ENCODE assay signal across 8 cellular contexts in the genomic region with DNA sequence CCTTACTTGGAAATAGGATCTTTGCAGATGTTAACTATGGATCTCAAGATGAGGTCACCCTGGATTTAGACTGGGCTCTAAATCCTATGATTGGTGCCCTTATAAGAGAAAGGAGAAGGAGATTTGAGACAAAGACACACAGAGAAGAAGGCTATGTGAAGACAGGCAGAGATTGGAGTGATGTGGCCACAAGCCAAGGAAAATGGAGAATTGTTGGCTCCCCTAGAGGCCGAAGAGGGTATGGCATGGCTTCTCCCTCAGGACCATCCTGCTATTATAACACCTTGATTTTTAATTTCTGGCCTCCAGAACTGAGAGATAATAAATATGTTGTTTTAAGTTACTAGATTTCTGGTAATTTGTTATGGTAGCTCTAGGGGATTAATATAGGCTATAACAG. TPM values are rescaled to one million over a fixed set of nuclear protein-coding genes. Genes with fewer than 3 reads are reported as not detected.
DNase-seq lines count a peak whose midpoint lies in the region; ATAC-seq and TF ChIP-seq lines count a peak whose summit lies in the region.

No MANE protein-coding gene starts in this region.

- H3K27ac Mint-ChIP-seq in stimulated activated naive CD8-positive, alpha-beta T cell treated with anti-CD3 and anti-CD28 coated beads, Interleukin-15, amount 100 ng/mL, for 72 hours: no peak overlapping the region

- H3K27ac ChIP-seq in OCI-LY7 (ENCODE audit: low read depth, low read length, poor library complexity, severe bottlenecking): no peak overlapping the region

- peaks cover 5 to 8% of the 10 kb centered on the region in 2 donors for H3K9me3 Mint-ChIP-seq in stimulated activated naive CD8-positive, alpha-beta T cell treated with anti-CD3 and anti-CD28 coated beads, Interleukin-15, amount 100 ng/mL, for 72 hours

- H3K9me2 ChIP-seq in OCI-LY7 (ENCODE audit: insufficient read depth, low read length): no peaks in the 10 kb centered on the region

- H4K20me1 ChIP-seq in OCI-LY7 (ENCODE audit: insufficient read depth, low read length): no peaks in the 10 kb centered on the region

- no peaks in the 10 kb centered on the region for H3K4me1 ChIP-seq in OCI-LY7 (ENCODE audit: insufficient read depth, low read length, poor library complexity, severe bottlenecking)

- no peak overlapping the region for H3K4me3 ChIP-seq in OCI-LY7 (ENCODE audit: low read depth, low read length, poor library complexity, severe bottlenecking)
- no peak overlapping the region for H3K4me3 ChIP-seq in fibroblast of the aortic adventitia (ENCODE audit: low read depth, low read length)

- H3K4me2 ChIP-seq in OCI-LY7 (ENCODE audit: low read length): no peak overlapping the region

- no peak for ATAC-seq in stimulated activated naive CD8-positive, alpha-beta T cell treated with anti-CD3 and anti-CD28 coated beads, Interleukin-15, Interleukin-2, amounts not matched to agents 100 U/mL and 50 U/mL, for 24 hours
- ATAC-seq in stimulated activated naive CD8-positive, alpha-beta T cell treated with anti-CD3 and anti-CD28 coated beads, Interleukin-15, amount 100 ng/mL, for 72 hours: no peak
- ATAC-seq in HG03469 (IDR thresholded peaks at IDR 0.05; ENCODE audit: unreplicated experiment): no peak
- ATAC-seq in GM18870 (IDR thresholded peaks at IDR 0.05; ENCODE audit: unreplicated experiment): no peak
- no peak for ATAC-seq in HG03097 (IDR thresholded peaks at IDR 0.05; ENCODE audit: low FRiP score, unreplicated experiment)

- CTCF ChIA-PET in OCI-LY7 (lab: Charles Lee; ENCODE audit: unreplicated experiment): interaction anchor here (0.7 kb wide), 1 partner anchor 10 kb away, joined by 3 read pairs; no protein-coding TSS in a partner anchor

- intact Hi-C loops in OCI-LY7 (cut with micrococcal nuclease; ENCODE audit: unreplicated experiment): loop anchor here (5.0 kb wide), 1 partner anchor 558 kb away; no protein-coding TSS in a partner anchor

- H3K4me3 Mint-ChIP-seq in stimulated activated naive CD8-positive, alpha-beta T cell treated with anti-CD3 and anti-CD28 coated beads, Interleukin-15, amount 100 ng/mL, for 72 hours: no peak overlapping the region

- BruUV-seq in OCI-LY7 (replicated peaks; lab: Mats Ljungman, UMichigan): no TSS peak

- no peaks in the 10 kb centered on the region for H3K9me3 ChIP-seq in OCI-LY7 (ENCODE audit: low read length)

- H3K4me1 Mint-ChIP-seq in stimulated activated naive CD8-positive, alpha-beta T cell treated with anti-CD3 and anti-CD28 coated beads, Interleukin-15, amount 100 ng/mL, for 72 hours: no peaks in the 10 kb centered on the region

- TF ChIP-seq CTCF in OCI-LY7 (conservative IDR thresholded peaks at IDR 0.05; ENCODE audit: low read length) (peak; percentile 84), fibroblast of the aortic adventitia (IDR thresholded peaks at IDR 0.05; ENCODE audit: insufficient read depth, low read length) (peak; percentile 79)

- H3K79me2 ChIP-seq in OCI-LY7 (ENCODE audit: insufficient read depth, low read depth, low read length): no peaks in the 10 kb centered on the region

- POLR2A ChIA-PET in OCI-LY7 (lab: Charles Lee): no interaction called here

- H3K27me3 Mint-ChIP-seq in stimulated activated naive CD8-positive, alpha-beta T cell treated with anti-CD3 and anti-CD28 coated beads, Interleukin-15, amount 100 ng/mL, for 72 hours: peaks cover 30% of the 10 kb centered on the region

- DNase-seq in stimulated activated naive CD8-positive, alpha-beta T cell treated with anti-CD3 and anti-CD28 coated beads, Interleukin-15, Interleukin-2, amounts not matched to agents 100 U/mL and 50 U/mL, for 24 hours: peak; percentile 42
- no peak for DNase-seq in stimulated activated naive CD8-positive, alpha-beta T cell treated with anti-CD3 and anti-CD28 coated beads, Interleukin-15, amount 100 ng/mL, for 72 hours
- DNase-seq in OCI-LY7 (ENCODE audit: low spot score) (peak; percentile 22), fibroblast of the aortic adventitia (ENCODE audit: low read depth) (no peak), NCI-H774 (lab: John Stamatoyannopoulos, UW) (no peak)

- H2AFZ ChIP-seq in OCI-LY7 (ENCODE audit: low read length): no peak overlapping the region

- no peaks in the 10 kb centered on the region for H3K36me3 ChIP-seq in OCI-LY7 (ENCODE audit: insufficient read depth, low read length)

RNA-seq across cellular contexts. Expression of gene CYBRD1, which starts 7.6 kb away (rescaled TPM):
- not detected in 2 replicates for total RNA-seq in OCI-LY7 (2014; rRNA removed; shearing (Covaris generic))
- total RNA-seq in OCI-LY7 (2022) (not detected in 2 replicates), fibroblast of the aortic adventitia (ENCODE audit: low replicate concordance) (412 and 741 TPM in 2 replicates)

Comparison
In these comparisons a context has a peak if more than half of its experiments do, and no peak if none do; other contexts are left out.
1. DNase-seq: peak in stimulated activated naive CD8-positive, alpha-beta T cell treated with anti-CD3 and anti-CD28 coated beads, Interleukin-15, Interleukin-2, amounts not matched to agents 100 U/mL and 50 U/mL, for 24 hours (single experiment) and OCI-LY7 (single experiment); none in stimulated activated naive CD8-positive, alpha-beta T cell treated with anti-CD3 and anti-CD28 coated beads, Interleukin-15, amount 100 ng/mL, for 72 hours (0 of 2), fibroblast of the aortic adventitia (single experiment) and NCI-H774 (single experiment).
2. RNA of gene CYBRD1, which starts 7.6 kb away (total RNA-seq): 412 to 741 TPM in fibroblast of the aortic adventitia; not detected in OCI-LY7; every median in the first group is over 100 times any median in the second.